In the genomic region with DNA sequence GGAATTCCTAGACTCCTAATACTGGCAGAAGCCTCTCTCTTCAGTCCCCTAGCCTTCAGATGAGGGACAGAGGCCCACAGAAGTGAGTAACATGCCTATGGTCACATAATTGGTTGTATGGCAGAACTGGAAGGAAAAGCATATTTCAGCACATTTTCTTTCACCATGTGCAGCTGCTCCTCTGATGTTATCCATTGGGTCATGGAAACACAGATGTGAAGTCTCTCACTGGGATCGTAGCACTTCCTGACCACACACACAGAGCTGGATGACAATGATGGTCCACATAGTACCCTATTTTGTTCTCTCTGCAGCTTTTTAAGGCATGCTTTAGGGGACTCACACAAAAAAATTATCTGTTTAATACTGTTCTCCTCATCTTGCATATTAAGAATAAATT, we compare ENCODE assay signal across 20 cellular contexts. TPM values are rescaled to one million over a fixed set of nuclear protein-coding genes. Genes with fewer than 3 reads are reported as not detected.
A peak's percentile ranks its signal among the peaks of the same experiment; 100 is the strongest.
DNase-seq lines count a peak whose midpoint lies in the region; ATAC-seq, FAIRE-seq and TF ChIP-seq lines count a peak whose summit lies in the region.
"Had no signal": no experiment of that assay in that cellular context is flagged by ENCODE, and none has a peak within 500 bp of the region (broad histone marks: within the 10 kb centered on the region; RNA-seq: fewer than 3 reads in every experiment).

No MANE protein-coding gene starts in this region.

- no peaks in the 10 kb centered on the region for H4K20me1 ChIP-seq in MM.1S (ENCODE audit: insufficient read depth, low read length)

- FAIRE-seq in endometrium (lab: Jason Lieb, UNC): peak; percentile 84
- FAIRE-seq: HTR-8/SVneo had no signal

- H3K9ac ChIP-seq in MM.1S (ENCODE audit: low read length): no peak overlapping the region; the same call in 1 of the 2 replicates

- H3K27ac ChIP-seq in heart right ventricle (no peak overlapping the region), left ventricle myocardium inferior (replicated peaks) (no peak overlapping the region), MM.1S (ENCODE audit: low read length) (peak overlapping the region; percentile 77)

- H3K4me1 ChIP-seq in heart right ventricle (peaks cover 0 to 2% (median 0%) of the 10 kb centered on the region in 9 donors), left ventricle myocardium inferior (no peaks in the 10 kb centered on the region), MM.1S (ENCODE audit: low read length) (peaks cover 26% of the 10 kb centered on the region)

- no peaks in the 10 kb centered on the region for H3K27me3 ChIP-seq in heart right ventricle
- peaks cover 15% of the 10 kb centered on the region for H3K27me3 ChIP-seq in left ventricle myocardium inferior (ENCODE audit: low read depth)
- H3K27me3 ChIP-seq in MM.1S (replicated peaks; ENCODE audit: insufficient read depth, low read length): no peaks in the 10 kb centered on the region

- intact Hi-C loops in heart right ventricle (cut with DNase I) (no loop called here), left ventricle myocardium inferior (cut with micrococcal nuclease) (no loop called here)

- ATAC-seq in heart right ventricle (peak in 6 of 8 donors; percentile 55 to 85 (median 74)), HG02885 (IDR thresholded peaks at IDR 0.05; ENCODE audit: poor library complexity, unreplicated experiment) (no peak), GM21447 (IDR thresholded peaks at IDR 0.05; ENCODE audit: unreplicated experiment) (no peak), left lobe of liver (no peak)

- H3K4me3 ChIP-seq in heart right ventricle: no peak overlapping the region
- H3K4me3 ChIP-seq in left ventricle myocardium inferior: no peak overlapping the region
- H3K4me3 ChIP-seq in MM.1S (ENCODE audit: low read length): no peak overlapping the region

- H3K79me2 ChIP-seq in MM.1S (ENCODE audit: low read length): no peaks in the 10 kb centered on the region

- H3F3A ChIP-seq in MM.1S (ENCODE audit: insufficient read depth, low read length): peaks cover 19% of the 10 kb centered on the region; the same call in 1 of the 2 replicates

- H3K9me3 ChIP-seq in heart right ventricle (no peaks in the 10 kb centered on the region), left ventricle myocardium inferior (replicated peaks) (no peaks in the 10 kb centered on the region), MM.1S (replicated peaks; ENCODE audit: insufficient read depth, low read length) (no peaks in the 10 kb centered on the region)

- DNase-seq in heart right ventricle (no peak), left ventricle myocardium inferior (no peak), MM.1S (no peak), DMS153 treated with DMSO at 0.1 percent for 48 hours (lab: John Stamatoyannopoulos, UW; ENCODE audit: unreplicated experiment) (no peak), left lobe of liver (ENCODE audit: low spot score) (no peak)
- DNase-seq: DND-41; H9; IMR-90; NCI-H1105; NCI-H2081; NCI-H2171 treated with DMSO at 0.1 percent for 48 hours; NCI-H446 treated with DMSO at 0.1 percent for 48 hours; NCI-H69; NK-92 treated with Interleukin-12 subunit alpha and Interleukin-12 subunit beta, amount 100 ng/mL, for 24 hours had no signal

- peak overlapping the region; percentile 40 for H3K4me2 ChIP-seq in MM.1S (ENCODE audit: low read depth, low read length)

- H2AFZ ChIP-seq in MM.1S (ENCODE audit: low read length): peak overlapping the region; percentile 60

- WGBS in heart right ventricle, 2 donors: 48 to 63% methylated on average over 1 of the region's 1 CpG

- H3K9me2 ChIP-seq in MM.1S (replicated peaks; ENCODE audit: insufficient read depth, low read length): no peaks in the 10 kb centered on the region

- no peaks in the 10 kb centered on the region for H3K36me3 ChIP-seq in heart right ventricle
- no peaks in the 10 kb centered on the region for H3K36me3 ChIP-seq in left ventricle myocardium inferior
- no peaks in the 10 kb centered on the region for H3K36me3 ChIP-seq in MM.1S (replicated peaks; ENCODE audit: insufficient read depth, low read length)

- TF ChIP-seq CTCF in heart right ventricle (IDR thresholded peaks at IDR 0.05) (no peak), left ventricle myocardium inferior (IDR thresholded peaks at IDR 0.05; ENCODE audit: borderline replicate concordance) (no peak), MM.1S (IDR thresholded peaks at IDR 0.05; ENCODE audit: low read length) (no peak)

RNA-seq across cellular contexts. Expression of a gene that starts 24.5 kb away (rescaled TPM):
- under 1 TPM in 4 of 10 donors, not detected in 6; 0.05 to 0.21 (median 0.09) TPM for total RNA-seq in heart right ventricle
- not detected for polyA plus RNA-seq in heart right ventricle
- total RNA-seq in left ventricle myocardium inferior: 0.05 TPM
- not detected for total RNA-seq in left lobe of liver
- total RNA-seq: IMR-90, OCI-LY7 had no signal
- polyA plus RNA-seq: CD14-positive monocyte had no signal

Comparison
In these comparisons a context has a peak if more than half of its experiments do, and no peak if none do; other contexts are left out.
1. ATAC-seq: peak in heart right ventricle (6 of 8); none in HG02885 (single experiment), GM21447 (single experiment) and left lobe of liver (single experiment).